Comparison of ENCODE assay signal across 1 cellular context in the genomic region with DNA sequence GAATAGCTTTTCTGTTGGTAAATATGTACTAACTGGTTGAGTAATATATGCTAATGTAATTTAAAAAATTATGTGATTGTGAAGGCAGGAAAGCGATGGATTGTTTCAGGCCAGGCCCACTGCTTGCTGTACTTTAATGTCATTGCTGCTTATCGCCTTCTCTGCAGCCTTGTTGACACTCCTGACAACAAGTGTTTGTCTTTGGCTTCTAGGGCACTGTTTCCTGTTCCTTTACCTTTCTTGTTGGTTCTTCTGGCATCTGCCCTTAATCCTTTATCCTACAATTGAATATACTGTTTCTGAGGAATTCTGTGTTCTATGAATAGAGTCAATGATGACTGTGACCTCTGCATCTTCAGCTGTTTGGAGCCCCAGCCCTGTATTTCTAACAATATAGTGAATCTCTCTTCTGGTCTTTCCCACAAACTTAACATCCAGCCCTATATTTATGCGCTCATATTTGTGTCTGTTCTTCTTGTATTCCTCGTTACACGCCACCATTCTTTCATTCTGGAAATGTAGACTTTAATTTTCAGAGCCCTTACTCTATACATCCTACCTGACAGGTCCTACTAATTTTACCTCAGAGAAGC.
TF ChIP-seq lines count a peak whose summit lies in the region.

No MANE protein-coding gene starts in this region.

TF ChIP-seq in HepG2, 621 proteins besides CTCF, POLR2A, EP300 and RAD21 (continues in another document):
- TF ChIP-seq SAP130 (CRISPR knock-in tag; IDR thresholded peaks at IDR 0.05; ENCODE audit: low read depth) = peak; percentile 17
- TF ChIP-seq ZNF24 (IDR thresholded peaks at IDR 0.05) = 0 out of 2 replicates have a peak, but pooled peaks have one; percentile 13
- no peak for TF ChIP-seq ZC3H4 (CRISPR knock-in tag; IDR thresholded peaks at IDR 0.05; ENCODE audit: borderline replicate concordance)
- peak; percentile 79 for TF ChIP-seq TCF7 (IDR thresholded peaks at IDR 0.05; ENCODE audit: low read depth)
- no peak for TF ChIP-seq ZNF333 (CRISPR knock-in tag; IDR thresholded peaks at IDR 0.05; ENCODE audit: borderline replicate concordance)
- TF ChIP-seq PREB (CRISPR knock-in tag; IDR thresholded peaks at IDR 0.05) = no peak
- TF ChIP-seq MEF2D (CRISPR knock-in tag; IDR thresholded peaks at IDR 0.05) = 0 out of 2 replicates have a peak, but pooled peaks have one; percentile 21
- TF ChIP-seq, protein P1, sequence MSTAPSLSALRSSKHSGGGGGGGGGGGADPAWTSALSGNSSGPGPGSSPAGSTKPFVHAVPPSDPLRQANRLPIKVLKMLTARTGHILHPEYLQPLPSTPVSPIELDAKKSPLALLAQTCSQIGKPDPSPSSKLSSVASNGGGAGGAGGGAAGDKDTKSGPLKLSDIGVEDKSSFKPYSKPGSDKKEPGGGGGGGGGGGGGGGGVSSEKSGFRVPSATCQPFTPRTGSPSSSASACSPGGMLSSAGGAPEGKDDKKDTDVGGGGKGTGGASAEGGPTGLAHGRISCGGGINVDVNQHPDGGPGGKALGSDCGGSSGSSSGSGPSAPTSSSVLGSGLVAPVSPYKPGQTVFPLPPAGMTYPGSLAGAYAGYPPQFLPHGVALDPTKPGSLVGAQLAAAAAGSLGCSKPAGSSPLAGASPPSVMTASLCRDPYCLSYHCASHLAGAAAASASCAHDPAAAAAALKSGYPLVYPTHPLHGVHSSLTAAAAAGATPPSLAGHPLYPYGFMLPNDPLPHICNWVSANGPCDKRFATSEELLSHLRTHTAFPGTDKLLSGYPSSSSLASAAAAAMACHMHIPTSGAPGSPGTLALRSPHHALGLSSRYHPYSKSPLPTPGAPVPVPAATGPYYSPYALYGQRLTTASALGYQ (CRISPR knock-in tag; IDR thresholded peaks at IDR 0.05) = 0 out of 2 replicates have a peak, but pooled peaks have one; percentile 39
- peak; percentile 40; the same call in 1 of the 2 replicates for TF ChIP-seq HDAC2 (CRISPR knock-in tag; IDR thresholded peaks at IDR 0.05)
- peak; percentile 26; the same call in 1 of the 2 replicates for TF ChIP-seq RARA (CRISPR knock-in tag; IDR thresholded peaks at IDR 0.05)
- TF ChIP-seq GATAD2A (CRISPR knock-in tag; IDR thresholded peaks at IDR 0.05) = peak; percentile 62; the same call in 1 of the 2 replicates
- TF ChIP-seq FOXA1 (IDR thresholded peaks at IDR 0.05) = no peak
- TF ChIP-seq FOXA1 (CRISPR knock-in tag; IDR thresholded peaks at IDR 0.05) = peak; percentile 96
- peak; percentile 39; the same call in 1 of the 2 replicates for TF ChIP-seq ISL2 (CRISPR knock-in tag; IDR thresholded peaks at IDR 0.05)
- TF ChIP-seq, protein P2, sequence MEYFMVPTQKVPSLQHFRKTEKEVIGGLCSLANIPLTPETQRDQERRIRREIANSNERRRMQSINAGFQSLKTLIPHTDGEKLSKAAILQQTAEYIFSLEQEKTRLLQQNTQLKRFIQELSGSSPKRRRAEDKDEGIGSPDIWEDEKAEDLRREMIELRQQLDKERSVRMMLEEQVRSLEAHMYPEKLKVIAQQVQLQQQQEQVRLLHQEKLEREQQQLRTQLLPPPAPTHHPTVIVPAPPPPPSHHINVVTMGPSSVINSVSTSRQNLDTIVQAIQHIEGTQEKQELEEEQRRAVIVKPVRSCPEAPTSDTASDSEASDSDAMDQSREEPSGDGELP (IDR thresholded peaks at IDR 0.05; ENCODE audit: borderline replicate concordance, low read depth) = peak; percentile 62; the same call in 1 of the 2 replicates
- TF ChIP-seq ZFX (CRISPR knock-in tag; IDR thresholded peaks at IDR 0.05; ENCODE audit: low read depth) = 0 out of 2 replicates have a peak, but pooled peaks have one; percentile 26
- TF ChIP-seq TBX2 (CRISPR knock-in tag; IDR thresholded peaks at IDR 0.05; ENCODE audit: borderline replicate concordance) = peak; percentile 52; the same call in 1 of the 2 replicates
- TF ChIP-seq ZBTB1 (CRISPR knock-in tag; IDR thresholded peaks at IDR 0.05; ENCODE audit: borderline replicate concordance) = no peak
- TF ChIP-seq PITX1 (CRISPR knock-in tag; IDR thresholded peaks at IDR 0.05) = peak; percentile 51
- TF ChIP-seq ELF3 (CRISPR knock-in tag; IDR thresholded peaks at IDR 0.05) = peak; percentile 48; the same call in 1 of the 2 replicates
- TF ChIP-seq ZNF816 (CRISPR knock-in tag; IDR thresholded peaks at IDR 0.05; ENCODE audit: borderline replicate concordance) = 0 out of 2 replicates have a peak, but pooled peaks have one; percentile 32
- TF ChIP-seq MXD4 (CRISPR knock-in tag; IDR thresholded peaks at IDR 0.05) = 0 out of 2 replicates have a peak, but pooled peaks have one; percentile 34
- 0 out of 2 replicates have a peak, but pooled peaks have one; percentile 27 for TF ChIP-seq HNF4G (IDR thresholded peaks at IDR 0.05; ENCODE audit: borderline replicate concordance, low read depth, low read length)
- TF ChIP-seq HNF4G (CRISPR knock-in tag; IDR thresholded peaks at IDR 0.05; ENCODE audit: borderline replicate concordance, low read depth) = no peak
- no peak for TF ChIP-seq JUND (CRISPR knock-in tag; IDR thresholded peaks at IDR 0.05)
- TF ChIP-seq NCOA2 (CRISPR knock-in tag; IDR thresholded peaks at IDR 0.05) = 0 out of 2 replicates have a peak, but pooled peaks have one; percentile 17
- TF ChIP-seq MTA3 (CRISPR knock-in tag; IDR thresholded peaks at IDR 0.05) = no peak
- TF ChIP-seq SUZ12 (IDR thresholded peaks at IDR 0.05; ENCODE audit: low read depth, low read length) = no peak
- no peak for TF ChIP-seq NFIB (CRISPR knock-in tag; IDR thresholded peaks at IDR 0.05; ENCODE audit: borderline replicate concordance)
- TF ChIP-seq ZNF460 (CRISPR knock-in tag; IDR thresholded peaks at IDR 0.05; ENCODE audit: borderline replicate concordance) = no peak
- peak; percentile 81 for TF ChIP-seq BCL6 (CRISPR knock-in tag; IDR thresholded peaks at IDR 0.05)
- no peak for TF ChIP-seq ZNF570 (CRISPR knock-in tag; IDR thresholded peaks at IDR 0.05; ENCODE audit: borderline replicate concordance)
- TF ChIP-seq ZFYVE20 (CRISPR knock-in tag; IDR thresholded peaks at IDR 0.05; ENCODE audit: borderline replicate concordance, low read depth) = no peak
- no peak for TF ChIP-seq ZNF567 (CRISPR knock-in tag; IDR thresholded peaks at IDR 0.05; ENCODE audit: borderline replicate concordance)
- no peak for TF ChIP-seq LCORL (IDR thresholded peaks at IDR 0.05)
- 0 out of 2 replicates have a peak, but pooled peaks have one; percentile 25 for TF ChIP-seq LCORL (CRISPR knock-in tag; IDR thresholded peaks at IDR 0.05)
- TF ChIP-seq TERF1 (CRISPR knock-in tag; IDR thresholded peaks at IDR 0.05) = no peak
- no peak for TF ChIP-seq NKX3-1 (CRISPR knock-in tag; IDR thresholded peaks at IDR 0.05)
- no peak for TF ChIP-seq ZNF749 (CRISPR knock-in tag; IDR thresholded peaks at IDR 0.05; ENCODE audit: borderline replicate concordance)
- TF ChIP-seq FOXK1 (CRISPR knock-in tag; IDR thresholded peaks at IDR 0.05; ENCODE audit: borderline replicate concordance, low read depth) = peak; percentile 60; the same call in 1 of the 2 replicates
- TF ChIP-seq EED (CRISPR knock-in tag; IDR thresholded peaks at IDR 0.05) = no peak
- TF ChIP-seq, protein P3, sequence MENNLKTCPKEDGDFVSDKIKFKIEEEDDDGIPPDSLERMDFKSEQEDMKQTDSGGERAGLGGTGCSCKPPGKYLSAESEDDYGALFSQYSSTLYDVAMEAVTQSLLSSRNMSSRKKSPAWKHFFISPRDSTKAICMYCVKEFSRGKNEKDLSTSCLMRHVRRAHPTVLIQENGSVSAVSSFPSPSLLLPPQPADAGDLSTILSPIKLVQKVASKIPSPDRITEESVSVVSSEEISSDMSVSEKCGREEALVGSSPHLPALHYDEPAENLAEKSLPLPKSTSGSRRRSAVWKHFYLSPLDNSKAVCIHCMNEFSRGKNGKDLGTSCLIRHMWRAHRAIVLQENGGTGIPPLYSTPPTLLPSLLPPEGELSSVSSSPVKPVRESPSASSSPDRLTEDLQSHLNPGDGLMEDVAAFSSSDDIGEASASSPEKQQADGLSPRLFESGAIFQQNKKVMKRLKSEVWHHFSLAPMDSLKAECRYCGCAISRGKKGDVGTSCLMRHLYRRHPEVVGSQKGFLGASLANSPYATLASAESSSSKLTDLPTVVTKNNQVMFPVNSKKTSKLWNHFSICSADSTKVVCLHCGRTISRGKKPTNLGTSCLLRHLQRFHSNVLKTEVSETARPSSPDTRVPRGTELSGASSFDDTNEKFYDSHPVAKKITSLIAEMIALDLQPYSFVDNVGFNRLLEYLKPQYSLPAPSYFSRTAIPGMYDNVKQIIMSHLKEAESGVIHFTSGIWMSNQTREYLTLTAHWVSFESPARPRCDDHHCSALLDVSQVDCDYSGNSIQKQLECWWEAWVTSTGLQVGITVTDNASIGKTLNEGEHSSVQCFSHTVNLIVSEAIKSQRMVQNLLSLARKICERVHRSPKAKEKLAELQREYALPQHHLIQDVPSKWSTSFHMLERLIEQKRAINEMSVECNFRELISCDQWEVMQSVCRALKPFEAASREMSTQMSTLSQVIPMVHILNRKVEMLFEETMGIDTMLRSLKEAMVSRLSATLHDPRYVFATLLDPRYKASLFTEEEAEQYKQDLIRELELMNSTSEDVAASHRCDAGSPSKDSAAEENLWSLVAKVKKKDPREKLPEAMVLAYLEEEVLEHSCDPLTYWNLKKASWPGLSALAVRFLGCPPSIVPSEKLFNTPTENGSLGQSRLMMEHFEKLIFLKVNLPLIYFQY (CRISPR knock-in tag; IDR thresholded peaks at IDR 0.05; ENCODE audit: borderline replicate concordance) = 0 out of 2 replicates have a peak, but pooled peaks have one; percentile 20
- TF ChIP-seq FOXP1 (IDR thresholded peaks at IDR 0.05) = no peak
- TF ChIP-seq FOXP1 (CRISPR knock-in tag; IDR thresholded peaks at IDR 0.05) = peak; percentile 89
- 0 out of 2 replicates have a peak, but pooled peaks have one; percentile 9 for TF ChIP-seq PAXIP1 (CRISPR knock-in tag; conservative IDR thresholded peaks at IDR 0.05)
- peak; percentile 36; the same call in 1 of the 2 replicates for TF ChIP-seq SOX13 (IDR thresholded peaks at IDR 0.05)
- TF ChIP-seq SOX13 (CRISPR knock-in tag; conservative IDR thresholded peaks at IDR 0.05 in 1 of 2, IDR thresholded peaks at IDR 0.05 in 1 of 2) = peak in 1 of 2 experiments; percentile 83; a peak in 2 of 4 replicates
